Comparison of ENCODE assay signal across 20 cellular contexts in genomic region chr9:120369608-120370220, GRCh38.
"Had no signal": no experiment of that assay in that cellular context is flagged by ENCODE, and none has a peak within 500 bp of the region (broad histone marks: within the 10 kb centered on the region; RNA-seq: fewer than 3 reads in every experiment).

No MANE protein-coding gene starts in this region.

- H3K4me1 ChIP-seq: breast epithelium, gastrocnemius medialis, pancreas, right lobe of liver, spleen, testis had no signal

- H3K4me3 ChIP-seq: breast epithelium, gastrocnemius medialis, mucosa of descending colon, pancreas, right lobe of liver, spleen, testis had no signal

- H3K27ac ChIP-seq: breast epithelium, gastrocnemius medialis, pancreas, right lobe of liver, spleen, testis had no signal

- H3K36me3 ChIP-seq: breast epithelium, gastrocnemius medialis, pancreas, right lobe of liver, spleen had no signal

- DNase-seq: activated CD4-positive, alpha-beta memory T cell treated with anti-CD3 and anti-CD28 coated beads, Interleukin-2, amount 10 ng/mL, durations not matched to agents 7 days and 5 days; activated CD4-positive, alpha-beta T cell treated with anti-CD3 and anti-CD28 coated beads for 48 hours; activated CD4-positive, CD25-positive, alpha-beta regulatory T cell; activated naive CD4-positive, alpha-beta T cell treated with anti-CD3 and anti-CD28 coated beads, Interleukin-2, amount 10 ng/mL, durations not matched to agents 7 days and 5 days; activated naive CD8-positive, alpha-beta T cell treated with anti-CD3 and anti-CD28 coated beads, Interleukin-2, amount 50 U/mL, for 24 hours; activated T-cell treated with anti-CD3 and anti-CD28 coated beads, Interleukin-2, amount 50 U/mL, for 1 hour; aorta; cerebellar nuclear complex; effector CD4-positive, alpha-beta T cell; gastrocnemius medialis; head of caudate nucleus; mucosa of descending colon; naive thymus-derived CD8-positive, alpha-beta T cell; pancreas; right lobe of liver; spleen; stimulated activated CD4-positive, alpha-beta T cell treated with anti-CD3 and anti-CD28 coated beads, Interleukin-4, amount 100 ng/mL, for 4 hours; testis had no signal

- ATAC-seq: activated naive CD8-positive, alpha-beta T cell treated with anti-CD3 and anti-CD28 coated beads, Interleukin-2, amount 50 U/mL, for 24 hours; gastrocnemius medialis; mucosa of descending colon; naive thymus-derived CD8-positive, alpha-beta T cell; right lobe of liver; stimulated activated memory B cell treated with anti-CD40 and anti-IgM and Interleukin-4, amounts not matched to agents 10 μg/mL and 1 μg/mL and 100 μg/mL, for 72 hours had no signal

- H3K27me3 ChIP-seq: breast epithelium, gastrocnemius medialis, pancreas, right lobe of liver, spleen, testis had no signal

- H3K9me3 ChIP-seq: breast epithelium, gastrocnemius medialis, mucosa of descending colon, pancreas, right lobe of liver, testis had no signal
